In the genomic region with DNA sequence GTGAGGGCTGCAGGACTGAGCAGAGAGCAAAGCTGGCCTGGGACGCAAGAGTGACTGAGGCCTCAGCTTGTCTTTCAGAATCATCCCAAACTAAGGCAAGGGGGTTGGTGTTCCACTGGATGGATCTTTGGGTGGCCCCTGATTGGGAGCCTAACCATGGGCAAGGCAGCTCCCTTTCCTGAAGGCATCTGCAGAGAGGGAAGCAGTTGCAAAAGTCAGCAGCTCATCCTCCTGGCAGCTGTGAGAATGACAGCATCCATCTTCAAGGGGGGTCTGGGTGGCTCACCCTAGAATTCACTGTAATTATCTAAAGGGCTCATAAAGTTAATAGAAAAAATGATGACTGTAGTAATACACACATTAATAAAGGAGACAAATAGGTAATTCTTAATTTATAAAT, we compare ENCODE assay signal across 15 cellular contexts. TPM values are rescaled to one million over a fixed set of nuclear protein-coding genes. Genes with fewer than 3 reads are reported as not detected.
DNase-seq lines count a peak whose midpoint lies in the region; ATAC-seq and TF ChIP-seq lines count a peak whose summit lies in the region.
"Had no signal": no experiment of that assay in that cellular context is flagged by ENCODE, and none has a peak within 500 bp of the region (broad histone marks: within the 10 kb centered on the region; RNA-seq: fewer than 3 reads in every experiment).

No MANE protein-coding gene starts in this region.

- H3K9me3 ChIP-seq in BE2C: no peaks in the 10 kb centered on the region
- H3K9me3 ChIP-seq: neutrophil, thoracic aorta had no signal

- no peaks in the 10 kb centered on the region for H3K27me3 Mint-ChIP-seq in HFFc6 (ENCODE audit: insufficient read depth)
- no peaks in the 10 kb centered on the region; the same call in 1 of the 2 replicates for H3K27me3 Mint-ChIP-seq in WTC11 (ENCODE audit: low read depth)
- H3K27me3 Mint-ChIP-seq in endothelial cell (ENCODE audit: unreplicated experiment): no peaks in the 10 kb centered on the region

- no peaks in the 10 kb centered on the region for H3K9me3 Mint-ChIP-seq in HFFc6
- H3K9me3 Mint-ChIP-seq in WTC11: no peaks in the 10 kb centered on the region
- no peaks in the 10 kb centered on the region for H3K9me3 Mint-ChIP-seq in endothelial cell (ENCODE audit: unreplicated experiment)
- H3K9me3 Mint-ChIP-seq: activated naive CD4-positive, alpha-beta T cell treated with anti-CD3 and anti-CD28 coated beads, Interleukin-2, amount 50 U/mL, for 72 hours had no signal

- H3K27me3 ChIP-seq in BE2C: no peaks in the 10 kb centered on the region
- H3K27me3 ChIP-seq: neutrophil had no signal

- no peaks in the 10 kb centered on the region for H3K36me3 Mint-ChIP-seq in HFFc6 (ENCODE audit: low read depth)
- H3K36me3 Mint-ChIP-seq in WTC11: no peaks in the 10 kb centered on the region
- H3K36me3 Mint-ChIP-seq in endothelial cell (ENCODE audit: low read depth, unreplicated experiment): no peaks in the 10 kb centered on the region
- H3K36me3 Mint-ChIP-seq: activated naive CD4-positive, alpha-beta T cell treated with anti-CD3 and anti-CD28 coated beads, Interleukin-2, amount 50 U/mL, for 72 hours had no signal

- TF ChIP-seq CTCF in AG10803 (conservative IDR thresholded peaks at IDR 0.05; ENCODE audit: low read length): peak; percentile 55
- TF ChIP-seq CTCF in HFFc6 (IDR thresholded peaks at IDR 0.05): peak; percentile 71
- TF ChIP-seq CTCF in WTC11 (IDR thresholded peaks at IDR 0.05): no peak
- no peak for TF ChIP-seq CTCF in BE2C (IDR thresholded peaks at IDR 0.05; ENCODE audit: low read depth, low read length)
- TF ChIP-seq CTCF in endothelial cell (IDR thresholded peaks at IDR 0.05; ENCODE audit: unreplicated experiment): no peak

- H3K4me3 ChIP-seq in AG10803 (ENCODE audit: low read length) (no peak overlapping the region), BE2C (ENCODE audit: low read depth, low read length) (no peak overlapping the region)
- H3K4me3 ChIP-seq: smooth muscle cell, thoracic aorta had no signal

- H3K36me3 ChIP-seq in BE2C: no peaks in the 10 kb centered on the region
- H3K36me3 ChIP-seq: neutrophil, thoracic aorta had no signal

- POLR2A ChIA-PET in WTC11 (lab: Charles Lee): no interaction called here

- no peaks in the 10 kb centered on the region for H3K4me1 ChIP-seq in BE2C

- ATAC-seq in WTC11 (peak; percentile 46), GM19351 (IDR thresholded peaks at IDR 0.05; ENCODE audit: unreplicated experiment) (no peak)
- ATAC-seq: activated naive CD4-positive, alpha-beta T cell treated with anti-CD3 and anti-CD28 coated beads, Interleukin-2, amount 50 U/mL, for 72 hours; left lobe of liver had no signal

- CTCF ChIA-PET in WTC11 (lab: Charles Lee): interaction anchor here (0.7 to 3.4 kb wide), 12 partner anchors 14 to 143 kb away, joined by 3 to 33 read pairs (median 3); no protein-coding TSS in a partner anchor

- H3K27ac Mint-ChIP-seq in HFFc6 (no peak overlapping the region), WTC11 (no peak overlapping the region), endothelial cell (ENCODE audit: unreplicated experiment) (no peak overlapping the region)
- H3K27ac Mint-ChIP-seq: activated naive CD4-positive, alpha-beta T cell treated with anti-CD3 and anti-CD28 coated beads, Interleukin-2, amount 50 U/mL, for 72 hours had no signal

- DNase-seq in AG10803 (ENCODE audit: low read depth) (no peak), HFFc6 (peak; percentile 32), WTC11 (ENCODE audit: low spot score) (no peak), hepatic stellate cell (ENCODE audit: low spot score) (peak; percentile 59), BE2C (no peak), NCI-H526 treated with DMSO at 0.1 percent for 48 hours (lab: John Stamatoyannopoulos, UW) (no peak), endothelial cell (ENCODE audit: low spot score) (no peak)
- DNase-seq: COR-L47, T-helper 9 cell had no signal

- peaks cover 15% of the 10 kb centered on the region; the same call in 1 of the 2 replicates for H3K4me1 Mint-ChIP-seq in HFFc6 (ENCODE audit: low read depth)
- H3K4me1 Mint-ChIP-seq in WTC11: no peaks in the 10 kb centered on the region
- peaks cover 9% of the 10 kb centered on the region for H3K4me1 Mint-ChIP-seq in endothelial cell (ENCODE audit: unreplicated experiment)

- H3K4me3 Mint-ChIP-seq in HFFc6: no peak overlapping the region
- H3K4me3 Mint-ChIP-seq in WTC11: no peak overlapping the region
- H3K4me3 Mint-ChIP-seq in endothelial cell (ENCODE audit: unreplicated experiment): no peak overlapping the region

TF ChIP-seq in WTC11, 78 proteins besides CTCF, POLR2A, EP300 and RAD21:
- TF ChIP-seq ZBTB21 (CRISPR knock-in tag; IDR thresholded peaks at IDR 0.05; ENCODE audit: borderline replicate concordance) (no peak), TEAD4 (CRISPR knock-in tag; IDR thresholded peaks at IDR 0.05) (no peak), JAZF1 (CRISPR knock-in tag; IDR thresholded peaks at IDR 0.05) (no peak), NR3C1 (CRISPR knock-in tag; conservative IDR thresholded peaks at IDR 0.05; ENCODE audit: low read depth) (no peak), ZNF416 (CRISPR knock-in tag; IDR thresholded peaks at IDR 0.05) (no peak), SMAD3 (CRISPR knock-in tag; IDR thresholded peaks at IDR 0.05; ENCODE audit: borderline replicate concordance) (no peak), TP53 (CRISPR knock-in tag; IDR thresholded peaks at IDR 0.05) (no peak)
- TF ChIP-seq, protein P1, sequence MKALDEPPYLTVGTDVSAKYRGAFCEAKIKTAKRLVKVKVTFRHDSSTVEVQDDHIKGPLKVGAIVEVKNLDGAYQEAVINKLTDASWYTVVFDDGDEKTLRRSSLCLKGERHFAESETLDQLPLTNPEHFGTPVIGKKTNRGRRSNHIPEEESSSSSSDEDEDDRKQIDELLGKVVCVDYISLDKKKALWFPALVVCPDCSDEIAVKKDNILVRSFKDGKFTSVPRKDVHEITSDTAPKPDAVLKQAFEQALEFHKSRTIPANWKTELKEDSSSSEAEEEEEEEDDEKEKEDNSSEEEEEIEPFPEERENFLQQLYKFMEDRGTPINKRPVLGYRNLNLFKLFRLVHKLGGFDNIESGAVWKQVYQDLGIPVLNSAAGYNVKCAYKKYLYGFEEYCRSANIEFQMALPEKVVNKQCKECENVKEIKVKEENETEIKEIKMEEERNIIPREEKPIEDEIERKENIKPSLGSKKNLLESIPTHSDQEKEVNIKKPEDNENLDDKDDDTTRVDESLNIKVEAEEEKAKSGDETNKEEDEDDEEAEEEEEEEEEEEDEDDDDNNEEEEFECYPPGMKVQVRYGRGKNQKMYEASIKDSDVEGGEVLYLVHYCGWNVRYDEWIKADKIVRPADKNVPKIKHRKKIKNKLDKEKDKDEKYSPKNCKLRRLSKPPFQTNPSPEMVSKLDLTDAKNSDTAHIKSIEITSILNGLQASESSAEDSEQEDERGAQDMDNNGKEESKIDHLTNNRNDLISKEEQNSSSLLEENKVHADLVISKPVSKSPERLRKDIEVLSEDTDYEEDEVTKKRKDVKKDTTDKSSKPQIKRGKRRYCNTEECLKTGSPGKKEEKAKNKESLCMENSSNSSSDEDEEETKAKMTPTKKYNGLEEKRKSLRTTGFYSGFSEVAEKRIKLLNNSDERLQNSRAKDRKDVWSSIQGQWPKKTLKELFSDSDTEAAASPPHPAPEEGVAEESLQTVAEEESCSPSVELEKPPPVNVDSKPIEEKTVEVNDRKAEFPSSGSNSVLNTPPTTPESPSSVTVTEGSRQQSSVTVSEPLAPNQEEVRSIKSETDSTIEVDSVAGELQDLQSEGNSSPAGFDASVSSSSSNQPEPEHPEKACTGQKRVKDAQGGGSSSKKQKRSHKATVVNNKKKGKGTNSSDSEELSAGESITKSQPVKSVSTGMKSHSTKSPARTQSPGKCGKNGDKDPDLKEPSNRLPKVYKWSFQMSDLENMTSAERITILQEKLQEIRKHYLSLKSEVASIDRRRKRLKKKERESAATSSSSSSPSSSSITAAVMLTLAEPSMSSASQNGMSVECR (CRISPR knock-in tag; IDR thresholded peaks at IDR 0.05; ENCODE audit: borderline replicate concordance): no peak
- TF ChIP-seq, protein P2, sequence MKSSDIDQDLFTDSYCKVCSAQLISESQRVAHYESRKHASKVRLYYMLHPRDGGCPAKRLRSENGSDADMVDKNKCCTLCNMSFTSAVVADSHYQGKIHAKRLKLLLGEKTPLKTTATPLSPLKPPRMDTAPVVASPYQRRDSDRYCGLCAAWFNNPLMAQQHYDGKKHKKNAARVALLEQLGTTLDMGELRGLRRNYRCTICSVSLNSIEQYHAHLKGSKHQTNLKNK (CRISPR knock-in tag; IDR thresholded peaks at IDR 0.05): no peak

RNA-seq across cellular contexts. Expression of a gene that starts 46.5 kb away (rescaled TPM):
- 10 to 100 TPM; 29.4 to 47.5 (median 43.5) TPM for total RNA-seq in HFFc6 (2021; fragmentation: NEBNext Ultra II Directional; extraction: Animal tissue kit (Norgen Biotek cat#: 25700))
- 30.8 to 34.9 TPM (median 32.9 TPM) in 3 replicates for total RNA-seq in WTC11 (2021)
- polyA plus RNA-seq in BE2C (2012; ENCODE audit: insufficient read depth, insufficient read length, low read depth): 2.4 TPM
- 88.8 TPM for total RNA-seq in endothelial cell (ENCODE audit: unreplicated experiment)

RNA-seq across cellular contexts. Expression of a gene that starts 47.2 kb away (rescaled TPM):
- total RNA-seq in HFFc6 (2021; fragmentation: NEBNext Ultra II Directional; extraction: Animal tissue kit (Norgen Biotek cat#: 25700)): 100 to 1,000 TPM in 4 of 6 experiments, 10 to 100 TPM in 2; 83.0 to 107 (median 103) TPM
- total RNA-seq in WTC11 (2021) (71.1 to 78.7 TPM (median 77.0 TPM) in 3 replicates), endothelial cell (ENCODE audit: unreplicated experiment) (173 TPM)
- polyA plus RNA-seq in BE2C (2012; ENCODE audit: insufficient read depth, insufficient read length, low read depth): 23.5 TPM

Comparison
In these comparisons a context has a peak if more than half of its experiments do, and no peak if none do; other contexts are left out.
1. DNase-seq: peak in HFFc6 (single experiment) and hepatic stellate cell (single experiment); none in AG10803 (single experiment), WTC11 (single experiment), BE2C (single experiment), NCI-H526 treated with DMSO at 0.1 percent for 48 hours (single experiment) and endothelial cell (single experiment).
2. CTCF ChIP-seq: peak in AG10803 (single experiment) and HFFc6 (single experiment); none in WTC11 (single experiment), BE2C (single experiment) and endothelial cell (single experiment).